8 cellular contexts compared by ENCODE assay signal in genomic region chr20:44959082-44959895, GRCh38.
DNase-seq lines count a peak whose midpoint lies in the region; ATAC-seq lines count a peak whose summit lies in the region.

No MANE protein-coding gene starts in this region.

- no peaks in the 10 kb centered on the region for H3K27me3 Mint-ChIP-seq in dendritic cell treated with granulocyte-macrophage colony-stimulating factor and Interleukin-4, amounts not matched to agents 40 ng/mL and 50 ng/mL, for 4 days
- no peaks in the 10 kb centered on the region for H3K27me3 Mint-ChIP-seq in memory B cell

- H3K4me1 Mint-ChIP-seq in dendritic cell treated with granulocyte-macrophage colony-stimulating factor and Interleukin-4, amounts not matched to agents 40 ng/mL and 50 ng/mL, for 4 days (ENCODE audit: low read depth), result peaks cover 52% of the 10 kb centered on the region
- peaks cover 44% of the 10 kb centered on the region for H3K4me1 Mint-ChIP-seq in memory B cell

- H3K9me3 Mint-ChIP-seq in dendritic cell treated with granulocyte-macrophage colony-stimulating factor and Interleukin-4, amounts not matched to agents 40 ng/mL and 50 ng/mL, for 4 days, result no peaks in the 10 kb centered on the region
- H3K9me3 Mint-ChIP-seq in memory B cell, result no peaks in the 10 kb centered on the region

- H3K4me3 Mint-ChIP-seq in dendritic cell treated with granulocyte-macrophage colony-stimulating factor and Interleukin-4, amounts not matched to agents 40 ng/mL and 50 ng/mL, for 4 days, result peak overlapping the region; percentile 86
- H3K4me3 Mint-ChIP-seq in memory B cell, result peak overlapping the region; percentile 96

- ATAC-seq in memory B cell (ENCODE audit: low read depth), result peak; percentile 64

- peak overlapping the region; percentile 76 for H3K27ac Mint-ChIP-seq in dendritic cell treated with granulocyte-macrophage colony-stimulating factor and Interleukin-4, amounts not matched to agents 40 ng/mL and 50 ng/mL, for 4 days
- H3K27ac Mint-ChIP-seq in memory B cell, result peak overlapping the region; percentile 73

- DNase-seq in DMS53 (lab: John Stamatoyannopoulos, UW) (peak; percentile 61), DMS53 treated with DMSO at 0.1 percent for 48 hours (lab: John Stamatoyannopoulos, UW; ENCODE audit: unreplicated experiment) (no peak), HuH-7 (ENCODE audit: low spot score) (peak; percentile 34), memory B cell (ENCODE audit: low spot score in 2 of 2) (no peak), GF-D8 (lab: John Stamatoyannopoulos, UW) (no peak)
- peak; percentile 54 for DNase-seq in activated CD4-positive, CD25-positive, alpha-beta regulatory T cell treated with anti-CD3 and anti-CD28 coated beads, Interleukin-2, amount 50 U/mL, for 16 hours (ENCODE audit: low read depth, low spot score)
- peak; percentile 51 to 64 for DNase-seq in stimulated activated CD8-positive, alpha-beta memory T cell treated with anti-CD3 and anti-CD28 coated beads, Interleukin-15, amount 100 ng/mL, for 48 hours (ENCODE audit: low read depth in 2 of 2)

- intact Hi-C loops in dendritic cell treated with granulocyte-macrophage colony-stimulating factor and Interleukin-4, amounts not matched to agents 40 ng/mL and 50 ng/mL, for 4 days (cut with micrococcal nuclease), result loop anchor here (5.0 kb wide), 1 partner anchor 33 kb away; no protein-coding TSS in a partner anchor

- peaks cover 28% of the 10 kb centered on the region for H3K36me3 Mint-ChIP-seq in dendritic cell treated with granulocyte-macrophage colony-stimulating factor and Interleukin-4, amounts not matched to agents 40 ng/mL and 50 ng/mL, for 4 days (ENCODE audit: low read depth)
- peaks cover 15% of the 10 kb centered on the region for H3K36me3 Mint-ChIP-seq in memory B cell

Comparison
In these comparisons a context has a peak if more than half of its experiments do, and no peak if none do; other contexts are left out.
1. DNase-seq: peak in DMS53 (single experiment), HuH-7 (single experiment), activated CD4-positive, CD25-positive, alpha-beta regulatory T cell treated with anti-CD3 and anti-CD28 coated beads, Interleukin-2, amount 50 U/mL, for 16 hours (single experiment) and stimulated activated CD8-positive, alpha-beta memory T cell treated with anti-CD3 and anti-CD28 coated beads, Interleukin-15, amount 100 ng/mL, for 48 hours (2 of 2); none in DMS53 treated with DMSO at 0.1 percent for 48 hours (single experiment), memory B cell (0 of 2) and GF-D8 (single experiment).